ENCODE assay signal across 12 cellular contexts in genomic region chr13:100454876-100455275, GRCh38.
DNase-seq lines count a peak whose midpoint lies in the region; ATAC-seq, FAIRE-seq and TF ChIP-seq lines count a peak whose summit lies in the region.
"Had no signal": no experiment of that assay in that cellular context is flagged by ENCODE, and none has a peak within 500 bp of the region (broad histone marks: within the 10 kb centered on the region; RNA-seq: fewer than 3 reads in every experiment).

No MANE protein-coding gene starts in this region.

- H3K36me3 Mint-ChIP-seq in activated naive CD4-positive, alpha-beta T cell treated with anti-CD3 and anti-CD28 coated beads for 36 hours (ENCODE audit: low read depth): peaks cover 8% of the 10 kb centered on the region
- peaks cover 10% of the 10 kb centered on the region for H3K36me3 Mint-ChIP-seq in type B pancreatic cell

- dilution Hi-C loops in endothelial cell of umbilical vein (cut with MboI; ENCODE audit: extremely low pct_ligation_motif_present, low sequenced_read_pairs): no loop called here

- peak; percentile 69 for FAIRE-seq in RCC 7860 (lab: Jason Lieb, UNC)
- peak; percentile 61 for FAIRE-seq in endothelial cell of umbilical vein (lab: Jason Lieb, UNC)

- CTCF ChIA-PET in activated naive CD4-positive, alpha-beta T cell treated with anti-CD3 and anti-CD28 coated beads for 36 hours (lab: Charles Lee): interaction anchor here (1.3 kb wide), 1 partner anchor 799 kb away, joined by 3 read pairs; no protein-coding TSS in a partner anchor
- CTCF ChIA-PET in endothelial cell of umbilical vein (lab: Charles Lee): no interaction called here

- DNase-seq in activated naive CD4-positive, alpha-beta T cell treated with anti-CD3 and anti-CD28 coated beads for 36 hours: peak; percentile 14
- DNase-seq in activated naive CD4-positive, alpha-beta T cell (lab: John Stamatoyannopoulos, UW): no peak
- DNase-seq in RCC 7860 (ENCODE audit: low spot score) (no peak), endothelial cell of umbilical vein (ENCODE audit: low read depth, low spot score) (peak; percentile 36), type B pancreatic cell (ENCODE audit: extremely low spot score, unreplicated experiment) (no peak), HuH-7 (ENCODE audit: low spot score) (no peak)
- no peak for DNase-seq in effector CD4-positive, alpha-beta T cell
- DNase-seq: activated naive CD8-positive, alpha-beta T cell treated with anti-CD3 and anti-CD28 coated beads, Interleukin-2, amount 10 ng/mL, durations not matched to agents 7 days and 5 days; effector memory CD8-positive, alpha-beta T cell; NCI-H1930 had no signal

- H3K4me3 Mint-ChIP-seq in activated naive CD4-positive, alpha-beta T cell treated with anti-CD3 and anti-CD28 coated beads for 36 hours: no peak overlapping the region
- H3K4me3 Mint-ChIP-seq in type B pancreatic cell: peak overlapping the region; percentile 20
- H3K4me3 Mint-ChIP-seq: activated naive CD8-positive, alpha-beta T cell treated with anti-CD3 and anti-CD28 coated beads, Interleukin-2, amount 10 ng/mL, durations not matched to agents 7 days and 5 days; effector memory CD8-positive, alpha-beta T cell had no signal

- peaks cover 6% of the 10 kb centered on the region for H3K4me1 Mint-ChIP-seq in activated naive CD4-positive, alpha-beta T cell treated with anti-CD3 and anti-CD28 coated beads for 36 hours (ENCODE audit: low read depth)
- peaks cover 5% of the 10 kb centered on the region for H3K4me1 Mint-ChIP-seq in type B pancreatic cell (ENCODE audit: unreplicated experiment)

- no TSS peak for BruUV-seq in endothelial cell of umbilical vein (replicated peaks; lab: Mats Ljungman, UMichigan)

- H3K9me1 ChIP-seq in endothelial cell of umbilical vein (replicated peaks; ENCODE audit: control insufficient read depth, extremely low read depth, insufficient read depth, low read length): no peaks in the 10 kb centered on the region

- TF ChIP-seq CTCF in endothelial cell of umbilical vein (IDR thresholded peaks at IDR 0.05; ENCODE audit: extremely low read depth in 1 of 2, insufficient read depth in 1 of 2, low read depth in 1 of 2, low read length in 2 of 2) (no peak), type B pancreatic cell (conservative IDR thresholded peaks at IDR 0.05) (no peak)

- H3K4me3 ChIP-seq in endothelial cell of umbilical vein (replicated peaks in 1 of 3; ENCODE audit: insufficient read depth in 1 of 3, low read depth in 1 of 3, low read length in 3 of 3): no peak overlapping the region
- H3K4me3 ChIP-seq: prostate gland had no signal

- no peak overlapping the region for H3K4me2 ChIP-seq in endothelial cell of umbilical vein (ENCODE audit: insufficient read depth, low read length)

- H3K4me1 ChIP-seq in endothelial cell of umbilical vein (ENCODE audit: control insufficient read depth, extremely low read depth, insufficient read depth, low read length): peaks cover 3% of the 10 kb centered on the region
- H3K4me1 ChIP-seq: prostate gland had no signal

- peaks cover 3% of the 10 kb centered on the region for H3K9me3 Mint-ChIP-seq in activated naive CD4-positive, alpha-beta T cell treated with anti-CD3 and anti-CD28 coated beads for 36 hours
- no peaks in the 10 kb centered on the region for H3K9me3 Mint-ChIP-seq in type B pancreatic cell
- H3K9me3 Mint-ChIP-seq: effector memory CD8-positive, alpha-beta T cell had no signal

- no peak for ATAC-seq in HG03439 (IDR thresholded peaks at IDR 0.05; ENCODE audit: unreplicated experiment)
- ATAC-seq: effector memory CD8-positive, alpha-beta T cell had no signal

- no peaks in the 10 kb centered on the region for H3K27me3 ChIP-seq in endothelial cell of umbilical vein (ENCODE audit: control insufficient read depth in 2 of 2, insufficient read depth in 2 of 2, low read length in 2 of 2)

- intact Hi-C loops in activated naive CD4-positive, alpha-beta T cell treated with anti-CD3 and anti-CD28 coated beads for 36 hours (cut with micrococcal nuclease): no loop called here
- intact Hi-C loops in endothelial cell of umbilical vein (cut with micrococcal nuclease): no loop called here

- no peaks in the 10 kb centered on the region for H3K79me2 ChIP-seq in endothelial cell of umbilical vein (ENCODE audit: control insufficient read depth, insufficient read depth, low read length)

- no peaks in the 10 kb centered on the region for H3K9me3 ChIP-seq in endothelial cell of umbilical vein (replicated peaks; ENCODE audit: control insufficient read depth, insufficient read depth, low read length)
- H3K9me3 ChIP-seq: prostate gland had no signal

- H3K27ac ChIP-seq in endothelial cell of umbilical vein (ENCODE audit: insufficient read depth, low read depth, low read length): no peak overlapping the region
- H3K27ac ChIP-seq: prostate gland had no signal

- no peaks in the 10 kb centered on the region for H4K20me1 ChIP-seq in endothelial cell of umbilical vein (replicated peaks; ENCODE audit: control insufficient read depth, extremely low read depth, insufficient read depth, low read length)

- H3K9ac ChIP-seq in endothelial cell of umbilical vein (replicated peaks; ENCODE audit: extremely low read depth, insufficient read depth, low read length): no peak overlapping the region

- no peaks in the 10 kb centered on the region for H3K36me3 ChIP-seq in endothelial cell of umbilical vein (ENCODE audit: control insufficient read depth in 2 of 2, extremely low read depth in 1 of 2, insufficient read depth in 2 of 2, low read length in 2 of 2)
- H3K36me3 ChIP-seq: prostate gland had no signal

- no peak overlapping the region for H3K27ac Mint-ChIP-seq in activated naive CD4-positive, alpha-beta T cell treated with anti-CD3 and anti-CD28 coated beads for 36 hours
- peak overlapping the region; percentile 18 for H3K27ac Mint-ChIP-seq in type B pancreatic cell
- H3K27ac Mint-ChIP-seq: activated naive CD8-positive, alpha-beta T cell treated with anti-CD3 and anti-CD28 coated beads, Interleukin-2, amount 10 ng/mL, durations not matched to agents 7 days and 5 days had no signal

- POLR2A ChIA-PET in endothelial cell of umbilical vein (lab: Charles Lee): no interaction called here

- TF ChIP-seq POLR2A in endothelial cell of umbilical vein (IDR thresholded peaks at IDR 0.05; ENCODE audit: low read depth, low read length): no peak

- no peaks in the 10 kb centered on the region for H3K27me3 Mint-ChIP-seq in activated naive CD4-positive, alpha-beta T cell treated with anti-CD3 and anti-CD28 coated beads for 36 hours (ENCODE audit: low read depth)
- H3K27me3 Mint-ChIP-seq in type B pancreatic cell: no peaks in the 10 kb centered on the region
- H3K27me3 Mint-ChIP-seq: activated naive CD8-positive, alpha-beta T cell treated with anti-CD3 and anti-CD28 coated beads, Interleukin-2, amount 10 ng/mL, durations not matched to agents 7 days and 5 days; effector memory CD8-positive, alpha-beta T cell had no signal

- no peak overlapping the region for H2AFZ ChIP-seq in endothelial cell of umbilical vein (ENCODE audit: low read depth, low read length)

TF ChIP-seq in endothelial cell of umbilical vein, 7 proteins besides CTCF, POLR2A, EP300 and RAD21:
- no peak for TF ChIP-seq MYC (IDR thresholded peaks at IDR 0.05; ENCODE audit: low read depth, low read length)
- no peak for TF ChIP-seq EZH2 (IDR thresholded peaks at IDR 0.05; ENCODE audit: borderline replicate concordance, low read depth, low read length, severe bottlenecking)
- peak; percentile 71 for TF ChIP-seq FOS (IDR thresholded peaks at IDR 0.05; ENCODE audit: borderline replicate concordance, insufficient read depth, low read length)
- peak; percentile 44 for TF ChIP-seq JUN (IDR thresholded peaks at IDR 0.05; ENCODE audit: borderline replicate concordance, insufficient read depth, insufficient read length, low read depth)
- TF ChIP-seq MAX (IDR thresholded peaks at IDR 0.05; ENCODE audit: insufficient read depth, insufficient read length): no peak

Comparison
In these comparisons a context has a peak if more than half of its experiments do, and no peak if none do; other contexts are left out.
1. DNase-seq: peak in activated naive CD4-positive, alpha-beta T cell treated with anti-CD3 and anti-CD28 coated beads for 36 hours (single experiment) and endothelial cell of umbilical vein (single experiment); none in activated naive CD4-positive, alpha-beta T cell (0 of 4), RCC 7860 (single experiment), type B pancreatic cell (single experiment), effector CD4-positive, alpha-beta T cell (single experiment) and HuH-7 (single experiment).